In the genomic region with DNA sequence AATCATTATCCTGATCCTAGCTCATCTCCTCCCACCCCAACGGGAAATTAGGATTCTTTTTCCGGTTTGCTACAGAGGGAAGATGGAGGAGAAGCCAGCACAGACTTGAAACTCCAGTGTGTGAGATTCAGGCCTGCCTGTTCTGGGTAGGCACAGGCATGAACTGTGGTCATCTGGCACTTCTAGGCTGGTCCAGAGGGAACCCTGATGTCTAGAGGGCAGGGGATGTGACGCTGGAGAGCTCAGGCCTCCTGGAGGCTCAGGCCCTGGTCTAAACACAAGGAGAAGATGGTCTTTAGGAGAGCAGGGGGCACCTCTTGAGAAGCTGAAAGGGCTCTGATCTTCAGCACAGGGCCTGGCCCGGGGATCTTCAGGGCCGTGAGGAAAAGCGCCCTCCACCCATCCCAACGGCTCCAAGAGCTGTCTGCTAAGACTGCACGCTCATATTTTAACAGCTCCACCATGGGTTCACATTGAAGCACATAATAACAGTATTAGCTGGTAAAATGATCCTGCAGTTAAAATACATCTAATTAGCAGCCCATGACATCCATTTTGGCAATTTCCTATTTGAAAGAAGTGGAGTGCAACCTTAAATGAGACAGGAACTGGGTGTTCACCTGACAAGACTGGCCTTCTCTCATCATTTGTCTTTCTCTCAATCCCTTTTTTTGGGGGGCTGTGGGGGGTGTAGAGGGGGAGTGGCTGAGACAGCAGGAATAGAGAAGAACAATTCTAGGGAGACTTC, we compare ENCODE assay signal across 14 cellular contexts. TPM values are rescaled to one million over a fixed set of nuclear protein-coding genes. Genes with fewer than 3 reads are reported as not detected.
DNase-seq lines count a peak whose midpoint lies in the region; ATAC-seq and TF ChIP-seq lines count a peak whose summit lies in the region.
"Had no signal": no experiment of that assay in that cellular context is flagged by ENCODE, and none has a peak within 500 bp of the region (broad histone marks: within the 10 kb centered on the region; RNA-seq: fewer than 3 reads in every experiment).

No MANE protein-coding gene starts in this region.

- ATAC-seq in activated naive CD4-positive, alpha-beta T cell treated with anti-CD3 and anti-CD28 coated beads, Interleukin-2, amount 50 U/mL, for 72 hours = no peak
- no peak for ATAC-seq in natural killer cell

- no peaks in the 10 kb centered on the region for H3K27me3 Mint-ChIP-seq in CD4-positive, alpha-beta memory T cell
- H3K27me3 Mint-ChIP-seq in natural killer cell (ENCODE audit: low read depth in 2 of 2) (no peaks in the 10 kb centered on the region), osteocyte (ENCODE audit: unreplicated experiment) (peaks cover 32% of the 10 kb centered on the region)
- H3K27me3 Mint-ChIP-seq: memory B cell had no signal

- H3K36me3 ChIP-seq in CD4-positive, alpha-beta memory T cell (ENCODE audit: insufficient read depth, low read length) = peaks cover 17% of the 10 kb centered on the region
- no peaks in the 10 kb centered on the region for H3K36me3 ChIP-seq in HUES48 (ENCODE audit: control insufficient read depth, insufficient read depth, low read length)
- H3K36me3 ChIP-seq: adrenal gland had no signal

- H3K4me1 ChIP-seq in CD4-positive, alpha-beta memory T cell (ENCODE audit: insufficient read depth, low read length) = peaks cover 100% of the 10 kb centered on the region
- peaks cover 57% of the 10 kb centered on the region for H3K4me1 ChIP-seq in HUES48 (ENCODE audit: control insufficient read depth, insufficient read depth, low read length)
- H3K4me1 ChIP-seq: adrenal gland had no signal

- H3K27me3 ChIP-seq in CD4-positive, alpha-beta memory T cell (ENCODE audit: insufficient read depth, low read length) = no peaks in the 10 kb centered on the region
- no peaks in the 10 kb centered on the region for H3K27me3 ChIP-seq in HUES48 (ENCODE audit: control insufficient read depth, insufficient read depth, low read length)

- CTCF ChIA-PET in CD4-positive, alpha-beta memory T cell (lab: Charles Lee; ENCODE audit: partially characterized antibody) = interaction anchor here (0.8 to 16.7 kb wide), 18 partner anchors 9 to 1259 kb away, joined by 3 to 270 read pairs (median 4); a partner anchor contains a TSS

- TF ChIP-seq CTCF in natural killer cell (IDR thresholded peaks at IDR 0.05) (no peak), osteocyte (IDR thresholded peaks at IDR 0.05) (no peak), GM20000 (IDR thresholded peaks at IDR 0.05; ENCODE audit: extremely low read depth, missing control alignments) (no peak)

- H3K9me3 Mint-ChIP-seq in CD4-positive, alpha-beta memory T cell = peaks cover 0 to 10% (median 0%) of the 10 kb centered on the region in 8 donors
- H3K9me3 Mint-ChIP-seq in activated naive CD4-positive, alpha-beta T cell treated with anti-CD3 and anti-CD28 coated beads, Interleukin-2, amount 50 U/mL, for 72 hours = no peaks in the 10 kb centered on the region
- H3K9me3 Mint-ChIP-seq in natural killer cell (no peaks in the 10 kb centered on the region), osteocyte (ENCODE audit: unreplicated experiment) (peaks cover 10% of the 10 kb centered on the region)

- peak overlapping the region; percentile 98 to 99 (median 99) for H3K27ac Mint-ChIP-seq in CD4-positive, alpha-beta memory T cell
- peak overlapping the region; percentile 91 to 98 for H3K27ac Mint-ChIP-seq in activated naive CD4-positive, alpha-beta T cell treated with anti-CD3 and anti-CD28 coated beads, Interleukin-2, amount 50 U/mL, for 72 hours
- H3K27ac Mint-ChIP-seq in natural killer cell (peak overlapping the region; percentile 85 to 96), osteocyte (ENCODE audit: unreplicated experiment) (no peak overlapping the region)
- H3K27ac Mint-ChIP-seq: memory B cell had no signal

- H3K4me3 ChIP-seq in CD4-positive, alpha-beta memory T cell (ENCODE audit: low read length in 2 of 2) = peak overlapping the region; percentile 14 to 53
- no peak overlapping the region for H3K4me3 ChIP-seq in HUES48 (ENCODE audit: low read depth, low read length)
- H3K4me3 ChIP-seq: adrenal gland had no signal

- no peak overlapping the region for H3K9ac ChIP-seq in HUES48 (ENCODE audit: low read depth, low read length)

- POLR2A ChIA-PET in CD4-positive, alpha-beta memory T cell (lab: Charles Lee; ENCODE audit: partially characterized antibody) = interaction anchor here (0.6 to 87.2 kb wide), 6 partner anchors 8 to 1051 kb away, joined by 3 to 6015 read pairs (median 8); a partner anchor contains a TSS

- peak overlapping the region; percentile 98 for H3K27ac ChIP-seq in CD4-positive, alpha-beta memory T cell (ENCODE audit: low read depth, low read length)
- H3K27ac ChIP-seq in HUES48 (ENCODE audit: low read depth, low read length) = peak overlapping the region; percentile 42
- H3K27ac ChIP-seq: adrenal gland had no signal

- peaks cover 84 to 99% (median 92%) of the 10 kb centered on the region in 4 donors for H3K4me1 Mint-ChIP-seq in CD4-positive, alpha-beta memory T cell
- H3K4me1 Mint-ChIP-seq in natural killer cell (peaks cover 87 to 93% of the 10 kb centered on the region in 2 donors), osteocyte (ENCODE audit: unreplicated experiment) (peaks cover 4% of the 10 kb centered on the region)
- H3K4me1 Mint-ChIP-seq: memory B cell had no signal

- peak overlapping the region; percentile 83 to 99 (median 90) for H3K4me3 Mint-ChIP-seq in CD4-positive, alpha-beta memory T cell
- H3K4me3 Mint-ChIP-seq in natural killer cell = peak overlapping the region; percentile 84
- H3K4me3 Mint-ChIP-seq in osteocyte (ENCODE audit: unreplicated experiment) = no peak overlapping the region
- H3K4me3 Mint-ChIP-seq: memory B cell had no signal

- DNase-seq in CD4-positive, alpha-beta memory T cell = peak in 1 of 5 donors; percentile 38
- peak in 1 of 2 donors; percentile 52 for DNase-seq in activated naive CD4-positive, alpha-beta T cell treated with anti-CD3 and anti-CD28 coated beads, Interleukin-2, amount 50 U/mL, for 72 hours (ENCODE audit: low spot score in 2 of 2)
- DNase-seq in natural killer cell (no peak), osteocyte (ENCODE audit: extremely low spot score, unreplicated experiment) (no peak), NCI-H2196 treated with DMSO at 0.1 percent for 48 hours (lab: John Stamatoyannopoulos, UW; ENCODE audit: unreplicated experiment) (no peak), GM20000 (ENCODE audit: low spot score) (no peak)
- DNase-seq: adrenal gland, C1 segment of cervical spinal cord, GOT3, IMR-90, occipital lobe, T1000 had no signal

- H3K36me3 Mint-ChIP-seq in CD4-positive, alpha-beta memory T cell = peaks cover 32 to 77% of the 10 kb centered on the region in 2 donors
- peaks cover 12 to 43% of the 10 kb centered on the region in 2 donors for H3K36me3 Mint-ChIP-seq in activated naive CD4-positive, alpha-beta T cell treated with anti-CD3 and anti-CD28 coated beads, Interleukin-2, amount 50 U/mL, for 72 hours
- H3K36me3 Mint-ChIP-seq in natural killer cell = no peaks in the 10 kb centered on the region
- no peaks in the 10 kb centered on the region for H3K36me3 Mint-ChIP-seq in osteocyte (ENCODE audit: unreplicated experiment)
- H3K36me3 Mint-ChIP-seq: memory B cell had no signal

- intact Hi-C loops in CD4-positive, alpha-beta memory T cell (cut with micrococcal nuclease) = loop anchor here (1.0 kb wide), 1 partner anchor 26 kb away; no protein-coding TSS in a partner anchor
- intact Hi-C loops in natural killer cell (cut with micrococcal nuclease) = no loop called here

- no peaks in the 10 kb centered on the region for H3K9me3 ChIP-seq in CD4-positive, alpha-beta memory T cell (ENCODE audit: control insufficient read depth in 1 of 2, low read length in 2 of 2)
- H3K9me3 ChIP-seq in HUES48 (ENCODE audit: control insufficient read depth, insufficient read depth, low read length) = no peaks in the 10 kb centered on the region
- H3K9me3 ChIP-seq: adrenal gland had no signal

RNA-seq across cellular contexts. Expression of a gene that starts 35.4 kb away (rescaled TPM):
- total RNA-seq in CD4-positive, alpha-beta memory T cell = 100 to 1,000 TPM; 163 to 165 TPM
- polyA plus RNA-seq in CD4-positive, alpha-beta memory T cell = 10 to 100 TPM in 1 of 2 donors, 1 to 10 TPM in 1; 2.6 to 11.6 TPM
- 10 to 100 TPM; 57.8 to 65.7 TPM for total RNA-seq in activated naive CD4-positive, alpha-beta T cell treated with anti-CD3 and anti-CD28 coated beads, Interleukin-2, amount 50 U/mL, for 72 hours
- total RNA-seq in natural killer cell (10 to 100 TPM; 43.5 to 61.5 (median 56.2) TPM), osteocyte (0.16 and 0.18 TPM in 2 replicates)
- polyA plus RNA-seq: IMR-90 had no signal

Comparison
In these comparisons a context has a peak if more than half of its experiments do, and no peak if none do; other contexts are left out.
1. RNA of a gene that starts 35.4 kb away (total RNA-seq): 163 to 165 TPM in CD4-positive, alpha-beta memory T cell, 57.8 to 65.7 TPM in activated naive CD4-positive, alpha-beta T cell treated with anti-CD3 and anti-CD28 coated beads, Interleukin-2, amount 50 U/mL, for 72 hours and 43.5 to 61.5 TPM in natural killer cell; 0.16 to 0.18 TPM in osteocyte; every median in the first group is over 10 times any median in the second.